In genomic region chr10:1015688-1016087, GRCh38 we compare ENCODE assay signal across 1 cellular context.
A peak's percentile ranks its signal among the peaks of the same experiment; 100 is the strongest.
TF ChIP-seq lines count a peak whose summit lies in the region.

No MANE protein-coding gene starts in this region.

TF ChIP-seq in HepG2, 621 proteins besides CTCF, POLR2A, EP300 and RAD21:
- TF ChIP-seq ZNF318 (CRISPR knock-in tag; IDR thresholded peaks at IDR 0.05): no peak
- no peak for TF ChIP-seq GATA4 (IDR thresholded peaks at IDR 0.05; ENCODE audit: borderline replicate concordance, low read depth)
- peak; percentile 24 for TF ChIP-seq RBM22 (optimal IDR thresholded peaks at IDR 0.05; ENCODE audit: low read length)
- TF ChIP-seq KMT2B (CRISPR knock-in tag; IDR thresholded peaks at IDR 0.05): no peak
- no peak for TF ChIP-seq ZFP91 (CRISPR knock-in tag; IDR thresholded peaks at IDR 0.05; ENCODE audit: borderline replicate concordance)
- 0 out of 2 replicates have a peak, but pooled peaks have one; percentile 8 for TF ChIP-seq USF2 (IDR thresholded peaks at IDR 0.05; ENCODE audit: low read depth, low read length)
- no peak for TF ChIP-seq USF2 (CRISPR knock-in tag; IDR thresholded peaks at IDR 0.05; ENCODE audit: borderline replicate concordance)
- no peak for TF ChIP-seq MTF1 (CRISPR knock-in tag; IDR thresholded peaks at IDR 0.05)
- peak; percentile 52 for TF ChIP-seq CEBPB (IDR thresholded peaks at IDR 0.05; ENCODE audit: borderline replicate concordance, low read depth, low read length)
- no peak for TF ChIP-seq ZNF557 (CRISPR knock-in tag; IDR thresholded peaks at IDR 0.05)
- TF ChIP-seq RARA (CRISPR knock-in tag; IDR thresholded peaks at IDR 0.05): peak; percentile 56
- peak; percentile 44; the same call in 1 of the 2 replicates for TF ChIP-seq HOMEZ (CRISPR knock-in tag; IDR thresholded peaks at IDR 0.05; ENCODE audit: low read depth)
- no peak for TF ChIP-seq CBX1 (IDR thresholded peaks at IDR 0.05; ENCODE audit: low read depth)
- peak; percentile 24; the same call in 1 of the 2 replicates for TF ChIP-seq SAP130 (CRISPR knock-in tag; IDR thresholded peaks at IDR 0.05; ENCODE audit: low read depth)
- no peak for TF ChIP-seq FIP1L1 (IDR thresholded peaks at IDR 0.05; ENCODE audit: borderline replicate concordance, insufficient read depth, low read depth, low read length)
- TF ChIP-seq BCLAF1 (IDR thresholded peaks at IDR 0.05): no peak
- TF ChIP-seq ZNF451 (CRISPR knock-in tag; IDR thresholded peaks at IDR 0.05): no peak
- TF ChIP-seq MED13 (CRISPR knock-in tag; IDR thresholded peaks at IDR 0.05): no peak
